ENCODE assay signal across 17 cellular contexts in genomic region chr5:334903-335739, GRCh38. TPM values are rescaled to one million over a fixed set of nuclear protein-coding genes. Genes with fewer than 3 reads are reported as not detected.
DNase-seq lines count a peak whose midpoint lies in the region; ATAC-seq and TF ChIP-seq lines count a peak whose summit lies in the region.
"Had no signal": no experiment of that assay in that cellular context is flagged by ENCODE, and none has a peak within 500 bp of the region (broad histone marks: within the 10 kb centered on the region; RNA-seq: fewer than 3 reads in every experiment).

No MANE protein-coding gene starts in this region.

- H3K9ac ChIP-seq in Loucy (ENCODE audit: low read depth, low read length, poor library complexity, severe bottlenecking), result no peak overlapping the region
- H3K9ac ChIP-seq: KMS-11 had no signal

- intact Hi-C loops in natural killer cell (cut with micrococcal nuclease), result no loop called here
- intact Hi-C loops in activated T-helper 1 cell treated with anti-CD3 and anti-CD28 coated beads, Interleukin-12 subunit alpha, Interleukin-12 subunit beta, Interleukin-2, Interleukin-4 antibody, amounts not matched to agents 30 ng/mL and 10 ng/mL and 1 ng/mL, durations not matched to agents 14 hours and 24 hours and 36 hours (cut with micrococcal nuclease), result loop anchor here (1.0 to 5.0 kb wide), 8 partner anchors 7 to 277 kb away; partner anchors contain the start of genes CEP72 and EXOC3
- intact Hi-C loops in esophagus muscularis mucosa (cut with DNase I), result no loop called here

- H3K27me3 ChIP-seq in Loucy (ENCODE audit: insufficient read depth, low read length, poor library complexity, severe bottlenecking), result no peaks in the 10 kb centered on the region
- peaks cover 0 to 20% (median 0%) of the 10 kb centered on the region in 4 donors for H3K27me3 ChIP-seq in esophagus muscularis mucosa
- H3K27me3 ChIP-seq: pancreas, uterus had no signal

- H3K27ac ChIP-seq in esophagus muscularis mucosa (replicated peaks in 1 of 4), result no peak overlapping the region
- H3K27ac ChIP-seq: KMS-11, pancreas, uterus had no signal

- no peak for DNase-seq in natural killer cell treated with Interleukin-12 subunit alpha and Interleukin-12 subunit beta and Interleukin-15 and Interleukin-18, amount 100 ng/mL, for 72 hours (ENCODE audit: low spot score)
- DNase-seq in natural killer cell (no peak), esophagus muscularis mucosa (ENCODE audit: extremely low spot score) (no peak), AG20443 (ENCODE audit: low spot score) (no peak)
- no peak for DNase-seq in activated T-helper 1 cell treated with anti-CD3 and anti-CD28 coated beads, Interleukin-12 subunit alpha, Interleukin-12 subunit beta, Interleukin-2, Interleukin-4 antibody, amounts not matched to agents 30 ng/mL and 10 ng/mL and 1 ng/mL, durations not matched to agents 14 hours and 24 hours and 36 hours (ENCODE audit: low spot score)
- DNase-seq: activated CD4-positive, CD25-positive, alpha-beta regulatory T cell; EL; HCEC 1CT; hypothalamus; stimulated activated naive CD4-positive, alpha-beta T cell; uterus had no signal

- no peaks in the 10 kb centered on the region for H3K9me2 ChIP-seq in Loucy (replicated peaks; ENCODE audit: low read depth, low read length)

- H3K79me2 ChIP-seq in Loucy (ENCODE audit: insufficient read depth, low read length), result no peaks in the 10 kb centered on the region

- peaks cover 24% of the 10 kb centered on the region for H3K4me1 ChIP-seq in Loucy (ENCODE audit: insufficient read depth, low read length, poor library complexity, severe bottlenecking)
- no peaks in the 10 kb centered on the region for H3K4me1 ChIP-seq in esophagus muscularis mucosa
- H3K4me1 ChIP-seq: pancreas, uterus had no signal

- no peaks in the 10 kb centered on the region for H4K20me1 ChIP-seq in Loucy (ENCODE audit: insufficient read depth, low read length, poor library complexity, severe bottlenecking)

- H3K9me3 ChIP-seq in Loucy (ENCODE audit: insufficient read depth, low read depth, low read length) (no peaks in the 10 kb centered on the region), esophagus muscularis mucosa (no peaks in the 10 kb centered on the region)
- H3K9me3 ChIP-seq: pancreas, uterus had no signal

- H3K9me3 Mint-ChIP-seq in natural killer cell treated with Interleukin-12 subunit alpha and Interleukin-12 subunit beta and Interleukin-15 and Interleukin-18, amount 100 ng/mL, for 72 hours, result no peaks in the 10 kb centered on the region
- H3K9me3 Mint-ChIP-seq in natural killer cell, result no peaks in the 10 kb centered on the region
- no peaks in the 10 kb centered on the region for H3K9me3 Mint-ChIP-seq in activated T-helper 1 cell treated with anti-CD3 and anti-CD28 coated beads, Interleukin-12 subunit alpha, Interleukin-12 subunit beta, Interleukin-2, Interleukin-4 antibody, amounts not matched to agents 30 ng/mL and 10 ng/mL and 1 ng/mL, durations not matched to agents 14 hours and 24 hours and 36 hours

- H2AFZ ChIP-seq in Loucy (ENCODE audit: low read length), result no peak overlapping the region

- H3K4me3 ChIP-seq in Loucy (ENCODE audit: low read length, poor library complexity, severe bottlenecking) (no peak overlapping the region), esophagus muscularis mucosa (no peak overlapping the region)
- H3K4me3 ChIP-seq: pancreas, skin epidermis, uterus had no signal

- no peak for TF ChIP-seq POLR2A in esophagus muscularis mucosa (IDR thresholded peaks at IDR 0.05; ENCODE audit: low read depth)

- H3F3A ChIP-seq in Loucy (ENCODE audit: low read depth), result no peaks in the 10 kb centered on the region

- peak overlapping the region; percentile 83 for H3K4me3 Mint-ChIP-seq in natural killer cell treated with Interleukin-12 subunit alpha and Interleukin-12 subunit beta and Interleukin-15 and Interleukin-18, amount 100 ng/mL, for 72 hours
- no peak overlapping the region for H3K4me3 Mint-ChIP-seq in natural killer cell
- peak overlapping the region; percentile 65 for H3K4me3 Mint-ChIP-seq in activated T-helper 1 cell treated with anti-CD3 and anti-CD28 coated beads, Interleukin-12 subunit alpha, Interleukin-12 subunit beta, Interleukin-2, Interleukin-4 antibody, amounts not matched to agents 30 ng/mL and 10 ng/mL and 1 ng/mL, durations not matched to agents 14 hours and 24 hours and 36 hours
- H3K4me3 Mint-ChIP-seq: brain had no signal

- H3K36me3 ChIP-seq in Loucy (ENCODE audit: insufficient read depth, low read length) (no peaks in the 10 kb centered on the region), esophagus muscularis mucosa (no peaks in the 10 kb centered on the region)
- H3K36me3 ChIP-seq: pancreas, uterus had no signal

- no peak for TF ChIP-seq EP300 in esophagus muscularis mucosa (IDR thresholded peaks at IDR 0.05)

- peaks cover 5% of the 10 kb centered on the region for H3K36me3 Mint-ChIP-seq in natural killer cell treated with Interleukin-12 subunit alpha and Interleukin-12 subunit beta and Interleukin-15 and Interleukin-18, amount 100 ng/mL, for 72 hours
- no peaks in the 10 kb centered on the region for H3K36me3 Mint-ChIP-seq in natural killer cell
- peaks cover 4% of the 10 kb centered on the region for H3K36me3 Mint-ChIP-seq in activated T-helper 1 cell treated with anti-CD3 and anti-CD28 coated beads, Interleukin-12 subunit alpha, Interleukin-12 subunit beta, Interleukin-2, Interleukin-4 antibody, amounts not matched to agents 30 ng/mL and 10 ng/mL and 1 ng/mL, durations not matched to agents 14 hours and 24 hours and 36 hours (ENCODE audit: low read depth)
- H3K36me3 Mint-ChIP-seq: brain had no signal

- no peak for TF ChIP-seq CTCF in natural killer cell (IDR thresholded peaks at IDR 0.05)
- TF ChIP-seq CTCF in Loucy (conservative IDR thresholded peaks at IDR 0.05; ENCODE audit: low read length), result no peak
- TF ChIP-seq CTCF in esophagus muscularis mucosa (IDR thresholded peaks at IDR 0.05), result no peak

- H3K27me3 Mint-ChIP-seq in natural killer cell treated with Interleukin-12 subunit alpha and Interleukin-12 subunit beta and Interleukin-15 and Interleukin-18, amount 100 ng/mL, for 72 hours, result peaks cover 6 to 10% of the 10 kb centered on the region in 2 donors
- H3K27me3 Mint-ChIP-seq in natural killer cell (ENCODE audit: low read depth in 2 of 2), result peaks cover 4 to 15% of the 10 kb centered on the region in 2 donors
- H3K27me3 Mint-ChIP-seq in activated T-helper 1 cell treated with anti-CD3 and anti-CD28 coated beads, Interleukin-12 subunit alpha, Interleukin-12 subunit beta, Interleukin-2, Interleukin-4 antibody, amounts not matched to agents 30 ng/mL and 10 ng/mL and 1 ng/mL, durations not matched to agents 14 hours and 24 hours and 36 hours (ENCODE audit: insufficient read depth), result no peaks in the 10 kb centered on the region

- H3K4me2 ChIP-seq in Loucy (ENCODE audit: low read depth, low read length, poor library complexity, severe bottlenecking), result peak overlapping the region; percentile 26
- H3K4me2 ChIP-seq: KMS-11 had no signal

- 83% methylated on average over 4 of the region's 5 CpGs for WGBS in esophagus muscularis mucosa

- peak in 1 of 2 donors; percentile 69 for ATAC-seq in natural killer cell treated with Interleukin-12 subunit alpha and Interleukin-12 subunit beta and Interleukin-15 and Interleukin-18, amount 100 ng/mL, for 72 hours
- no peak for ATAC-seq in natural killer cell
- no peak for ATAC-seq in HG03442 (IDR thresholded peaks at IDR 0.05; ENCODE audit: unreplicated experiment)
- ATAC-seq: pancreas had no signal

- H3K27ac Mint-ChIP-seq in natural killer cell treated with Interleukin-12 subunit alpha and Interleukin-12 subunit beta and Interleukin-15 and Interleukin-18, amount 100 ng/mL, for 72 hours, result peak overlapping the region in 1 of 2 donors; percentile 75
- no peak overlapping the region for H3K27ac Mint-ChIP-seq in natural killer cell
- H3K27ac Mint-ChIP-seq in activated T-helper 1 cell treated with anti-CD3 and anti-CD28 coated beads, Interleukin-12 subunit alpha, Interleukin-12 subunit beta, Interleukin-2, Interleukin-4 antibody, amounts not matched to agents 30 ng/mL and 10 ng/mL and 1 ng/mL, durations not matched to agents 14 hours and 24 hours and 36 hours, result peak overlapping the region; percentile 83
- H3K27ac Mint-ChIP-seq: brain had no signal

- H3K4me1 Mint-ChIP-seq in natural killer cell treated with Interleukin-12 subunit alpha and Interleukin-12 subunit beta and Interleukin-15 and Interleukin-18, amount 100 ng/mL, for 72 hours (ENCODE audit: low read depth in 2 of 2), result peaks cover 18 to 25% of the 10 kb centered on the region in 2 donors
- H3K4me1 Mint-ChIP-seq in natural killer cell, result peaks cover 5 to 6% of the 10 kb centered on the region in 2 donors
- peaks cover 53% of the 10 kb centered on the region for H3K4me1 Mint-ChIP-seq in activated T-helper 1 cell treated with anti-CD3 and anti-CD28 coated beads, Interleukin-12 subunit alpha, Interleukin-12 subunit beta, Interleukin-2, Interleukin-4 antibody, amounts not matched to agents 30 ng/mL and 10 ng/mL and 1 ng/mL, durations not matched to agents 14 hours and 24 hours and 36 hours (ENCODE audit: low read depth)
- H3K4me1 Mint-ChIP-seq: brain had no signal

RNA-seq across cellular contexts. Expression of gene AHRR, which starts 13.6 kb away (rescaled TPM):
- total RNA-seq in natural killer cell treated with Interleukin-12 subunit alpha and Interleukin-12 subunit beta and Interleukin-15 and Interleukin-18, amount 100 ng/mL, for 72 hours, result 10 to 100 TPM in 1 of 2 donors, 1 to 10 TPM in 1; 4.1 to 11.0 TPM
- total RNA-seq in natural killer cell (1 to 10 TPM in 2 of 3 donors, under 1 TPM in 1; 0.88 to 1.4 (median 1.2) TPM), esophagus muscularis mucosa (1 to 10 TPM in 2 of 4 donors, under 1 TPM in 2; 0.33 to 5.5 (median 0.86) TPM)
- 22.7 and 23.7 TPM in 2 replicates for total RNA-seq in activated T-helper 1 cell treated with anti-CD3 and anti-CD28 coated beads, Interleukin-12 subunit alpha, Interleukin-12 subunit beta, Interleukin-2, Interleukin-4 antibody, amounts not matched to agents 30 ng/mL and 10 ng/mL and 1 ng/mL, durations not matched to agents 14 hours and 24 hours and 36 hours
